ENCODE assay signal across 34 cellular contexts in genomic region chr17:11701906-11702305, GRCh38.
"Had no signal": no experiment of that assay in that cellular context is flagged by ENCODE, and none has a peak within 500 bp of the region (broad histone marks: within the 10 kb centered on the region; RNA-seq: fewer than 3 reads in every experiment).

No MANE protein-coding gene starts in this region.

- H3K4me3 ChIP-seq: MG63 had no signal

- H3K27me3 ChIP-seq: MG63 had no signal

- H3K36me3 ChIP-seq: MG63 had no signal

- H3K27ac ChIP-seq: KMS-11 had no signal

- H3K9me3 ChIP-seq: MG63 had no signal

- DNase-seq: Karpas-422, Kasumi-1, KG1, MG63, MM.1S, MV-4-11, NCI-H1048, NCI-H1092, NCI-H1092 treated with DMSO at 0.1 percent for 48 hours, NCI-H1105, NCI-H1105 treated with DMSO at 0.1 percent for 48 hours, NCI-H1417, NCI-H1417 treated with DMSO at 0.1 percent for 48 hours, NCI-H1436, NCI-H1436 treated with DMSO at 0.1 percent for 48 hours, NCI-H146, NCI-H1694, NCI-H1694 treated with DMSO at 0.1 percent for 48 hours, NCI-H187, NCI-H187 treated with DMSO at 0.1 percent for 48 hours, NCI-H1930, NCI-H2029, NCI-H2029 treated with DMSO at 0.1 percent for 48 hours, NCI-H2081, NCI-H2107, NCI-H2171, NCI-H2171 treated with DMSO at 0.1 percent for 48 hours, NCI-H2227 treated with DMSO at 0.1 percent for 48 hours, NCI-H226, NCI-H345, NCI-H446, NCI-H446 treated with DMSO at 0.1 percent for 48 hours, NCI-H510A had no signal
